16 cellular contexts compared by ENCODE assay signal in the genomic region with DNA sequence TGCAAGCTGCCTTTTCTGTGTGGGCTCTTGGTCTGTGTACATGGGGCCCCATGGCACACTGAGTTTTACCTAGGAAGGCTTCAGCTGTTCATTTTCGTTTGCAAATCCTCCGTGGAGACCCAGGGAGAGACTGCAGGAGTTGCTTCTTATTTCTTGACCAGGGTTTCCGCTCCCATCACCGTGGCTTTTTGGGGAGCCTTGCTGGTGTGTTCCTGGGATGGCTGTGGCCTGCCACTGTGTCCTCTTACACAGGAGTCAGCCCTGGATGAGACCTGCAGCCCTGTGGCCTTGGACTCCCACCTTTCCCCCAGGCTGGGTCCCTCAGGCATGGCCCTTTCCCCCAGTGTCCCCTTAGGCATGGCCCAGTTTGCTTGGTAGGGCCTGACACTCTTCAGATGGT.
"Had no signal": no experiment of that assay in that cellular context is flagged by ENCODE, and none has a peak within 500 bp of the region (broad histone marks: within the 10 kb centered on the region; RNA-seq: fewer than 3 reads in every experiment).

No MANE protein-coding gene starts in this region.

- DNase-seq: activated B cell treated with CpG ODN at 0.5 μM for 24 hours; activated CD4-positive, alpha-beta T cell treated with anti-CD3 and anti-CD28 coated beads for 36 hours; activated CD8-positive, alpha-beta memory T cell treated with anti-CD3 and anti-CD28 coated beads, Interleukin-2, amount 50 U/mL, for 48 hours; activated effector memory CD4-positive, alpha-beta T cell treated with Interleukin-2 at 50 U/mL for 16 hours; activated naive CD4-positive, alpha-beta T cell treated with anti-CD3 and anti-CD28 coated beads for 36 hours; activated T-cell treated with anti-CD3 and anti-CD28 coated beads, Interleukin-2, amount 50 U/mL, for 72 hours; aorta; brain microvascular endothelial cell; effector CD4-positive, alpha-beta T cell; erythroblast; foreskin fibroblast; left colon; stimulated activated CD4-positive, alpha-beta T cell treated with anti-CD3 and anti-CD28 coated beads, Interleukin-4, amount 100 ng/mL, for 24 hours; stimulated activated naive CD8-positive, alpha-beta T cell treated with anti-CD3 and anti-CD28 coated beads, Interleukin-15, Interleukin-2, amounts not matched to agents 100 U/mL and 50 U/mL, for 24 hours had no signal

- ATAC-seq: activated CD4-positive, alpha-beta T cell treated with anti-CD3 and anti-CD28 coated beads for 36 hours; activated T-cell treated with anti-CD3 and anti-CD28 coated beads, Interleukin-2, amount 50 U/mL, for 72 hours; left colon; stimulated activated naive CD8-positive, alpha-beta T cell treated with anti-CD3 and anti-CD28 coated beads, Interleukin-15, Interleukin-2, amounts not matched to agents 100 U/mL and 50 U/mL, for 24 hours had no signal

- H3K27ac Mint-ChIP-seq: activated B cell treated with CpG ODN at 0.5 μM for 24 hours; activated CD4-positive, alpha-beta T cell treated with anti-CD3 and anti-CD28 coated beads for 36 hours; activated naive CD4-positive, alpha-beta T cell treated with anti-CD3 and anti-CD28 coated beads for 36 hours; activated T-cell treated with anti-CD3 and anti-CD28 coated beads, Interleukin-2, amount 50 U/mL, for 72 hours; memory B cell had no signal

- H3K27me3 Mint-ChIP-seq: activated B cell treated with CpG ODN at 0.5 μM for 24 hours; activated CD4-positive, alpha-beta T cell treated with anti-CD3 and anti-CD28 coated beads for 36 hours; memory B cell had no signal

- H3K4me3 Mint-ChIP-seq: activated B cell treated with CpG ODN at 0.5 μM for 24 hours; activated CD4-positive, alpha-beta T cell treated with anti-CD3 and anti-CD28 coated beads for 36 hours; activated naive CD4-positive, alpha-beta T cell treated with anti-CD3 and anti-CD28 coated beads for 36 hours; dendritic cell treated with granulocyte-macrophage colony-stimulating factor and Interleukin-4, amounts not matched to agents 40 ng/mL and 50 ng/mL, for 4 days; memory B cell had no signal

- H3K9me3 Mint-ChIP-seq: activated B cell treated with CpG ODN at 0.5 μM for 24 hours; activated naive CD4-positive, alpha-beta T cell treated with anti-CD3 and anti-CD28 coated beads for 36 hours; dendritic cell treated with granulocyte-macrophage colony-stimulating factor and Interleukin-4, amounts not matched to agents 40 ng/mL and 50 ng/mL, for 4 days; memory B cell had no signal
